20 cellular contexts compared by ENCODE assay signal in the genomic region with DNA sequence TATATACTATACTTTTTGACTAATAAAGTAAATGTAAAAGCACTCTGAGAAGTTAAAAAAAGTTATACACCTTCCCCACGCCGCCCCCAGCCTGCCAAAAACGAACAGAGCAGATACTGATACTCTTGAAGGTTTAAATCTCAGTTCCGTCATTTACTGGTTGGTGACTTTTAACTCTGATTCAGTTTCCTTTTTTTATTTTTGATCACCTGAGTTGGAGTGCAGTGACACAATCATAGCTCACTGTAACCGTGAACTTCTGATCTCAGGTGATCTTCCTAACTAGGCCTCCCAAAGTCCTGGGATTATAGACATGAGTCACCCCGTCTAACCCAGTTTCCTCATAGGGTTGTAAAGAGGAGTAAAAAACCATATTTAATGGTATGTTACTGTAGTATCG. TPM values are rescaled to one million over a fixed set of nuclear protein-coding genes. Genes with fewer than 3 reads are reported as not detected.
A peak's percentile ranks its signal among the peaks of the same experiment; 100 is the strongest.
DNase-seq lines count a peak whose midpoint lies in the region; ATAC-seq, FAIRE-seq and TF ChIP-seq lines count a peak whose summit lies in the region.
"Had no signal": no experiment of that assay in that cellular context is flagged by ENCODE, and none has a peak within 500 bp of the region (broad histone marks: within the 10 kb centered on the region; RNA-seq: fewer than 3 reads in every experiment).

No MANE protein-coding gene starts in this region.

- CTCF ChIA-PET in Caco-2 (lab: Charles Lee), result interaction anchor here (0.9 kb wide), 1 partner anchor 27 kb away, joined by 3 read pairs; the partner anchor contains the start of gene MAP2K1
- CTCF ChIA-PET in activated B cell treated with CpG ODN at 0.5 μM for 24 hours (lab: Charles Lee), result no interaction called here

- H3K4me1 Mint-ChIP-seq in Caco-2 (ENCODE audit: low read depth, unreplicated experiment) (peaks cover 16% of the 10 kb centered on the region), activated B cell treated with CpG ODN at 0.5 μM for 24 hours (peaks cover 24% of the 10 kb centered on the region), glutamatergic neuron (ENCODE audit: low read depth, unreplicated experiment) (peaks cover 6% of the 10 kb centered on the region)

- DNase-seq in Caco-2 (peak in 1 of 2 experiments; percentile 22), activated B cell treated with CpG ODN at 0.5 μM for 24 hours (no peak), left colon (peak in 1 of 2 donors; percentile 35), urothelium cell line (ENCODE audit: low spot score) (no peak), glutamatergic neuron (no peak)
- DNase-seq: activated CD8-positive, alpha-beta memory T cell treated with anti-CD3 and anti-CD28 coated beads, Interleukin-2, amount 50 U/mL, for 48 hours; effector memory CD4-positive, alpha-beta T cell; gastrocnemius medialis; NCI-H1436; NCI-H510A; stimulated activated CD4-positive, alpha-beta T cell treated with anti-CD3 and anti-CD28 coated beads, Interleukin-12 subunit alpha, Interleukin-12 subunit beta, amount 100 ng/mL, for 4 hours; stomach had no signal

- H3K9me3 Mint-ChIP-seq in Caco-2 (ENCODE audit: unreplicated experiment) (no peaks in the 10 kb centered on the region), activated B cell treated with CpG ODN at 0.5 μM for 24 hours (no peaks in the 10 kb centered on the region), glutamatergic neuron (ENCODE audit: unreplicated experiment) (peaks cover 6% of the 10 kb centered on the region)
- H3K9me3 Mint-ChIP-seq: activated naive CD4-positive, alpha-beta T cell treated with anti-CD3 and anti-CD28 coated beads, Interleukin-2, amount 50 U/mL, for 24 hours; WTC11 had no signal

- H3K4me3 Mint-ChIP-seq in Caco-2 (ENCODE audit: unreplicated experiment), result no peak overlapping the region
- H3K4me3 Mint-ChIP-seq in activated B cell treated with CpG ODN at 0.5 μM for 24 hours, result peak overlapping the region; percentile 28
- no peak overlapping the region for H3K4me3 Mint-ChIP-seq in glutamatergic neuron (ENCODE audit: unreplicated experiment)
- H3K4me3 Mint-ChIP-seq: activated naive CD4-positive, alpha-beta T cell treated with anti-CD3 and anti-CD28 coated beads, Interleukin-2, amount 50 U/mL, for 24 hours; WTC11 had no signal

- H3K36me3 Mint-ChIP-seq in Caco-2 (ENCODE audit: insufficient read depth, unreplicated experiment) (peaks cover 14% of the 10 kb centered on the region), activated B cell treated with CpG ODN at 0.5 μM for 24 hours (ENCODE audit: low read depth) (peaks cover 6% of the 10 kb centered on the region), glutamatergic neuron (ENCODE audit: unreplicated experiment) (no peaks in the 10 kb centered on the region)
- H3K36me3 Mint-ChIP-seq: WTC11 had no signal

- H3K27ac Mint-ChIP-seq in Caco-2 (ENCODE audit: unreplicated experiment) (peak overlapping the region; percentile 70), activated B cell treated with CpG ODN at 0.5 μM for 24 hours (peak overlapping the region; percentile 73), glutamatergic neuron (ENCODE audit: unreplicated experiment) (no peak overlapping the region)
- H3K27ac Mint-ChIP-seq: activated naive CD4-positive, alpha-beta T cell treated with anti-CD3 and anti-CD28 coated beads, Interleukin-2, amount 50 U/mL, for 24 hours; WTC11 had no signal

- peak; percentile 40 for ATAC-seq in GM21723 (IDR thresholded peaks at IDR 0.05; ENCODE audit: unreplicated experiment)
- no peak for ATAC-seq in activated B cell treated with CpG ODN at 0.5 μM for 24 hours (ENCODE audit: low read depth)
- ATAC-seq in left colon, result peak; percentile 79
- no peak for ATAC-seq in HG02798 (IDR thresholded peaks at IDR 0.05; ENCODE audit: poor library complexity, unreplicated experiment)
- no peak for ATAC-seq in HG02642 (IDR thresholded peaks at IDR 0.05; ENCODE audit: poor library complexity, unreplicated experiment)
- ATAC-seq: gastrocnemius medialis, Panc1, WTC11 had no signal

- TF ChIP-seq CTCF in Caco-2 (IDR thresholded peaks at IDR 0.05; ENCODE audit: insufficient read depth in 1 of 2, low read depth in 1 of 2, low read length in 1 of 2, severe bottlenecking in 1 of 2, unreplicated experiment in 1 of 2), result no peak
- no peak for TF ChIP-seq CTCF in activated B cell treated with CpG ODN at 0.5 μM for 24 hours (IDR thresholded peaks at IDR 0.05)
- no peak for TF ChIP-seq CTCF in glutamatergic neuron (IDR thresholded peaks at IDR 0.05; ENCODE audit: partially characterized antibody, unreplicated experiment)

- no peaks in the 10 kb centered on the region for H3K36me3 ChIP-seq in Caco-2 (ENCODE audit: control insufficient read depth, insufficient read depth, low read length)
- H3K36me3 ChIP-seq: cardiac muscle cell, gastrocnemius medialis, stomach had no signal

- peaks cover 14% of the 10 kb centered on the region for H3K4me1 ChIP-seq in Caco-2
- H3K4me1 ChIP-seq: parathyroid adenoma had no signal

- no peaks in the 10 kb centered on the region for H3K27me3 ChIP-seq in Caco-2 (replicated peaks; ENCODE audit: control insufficient read depth, insufficient read depth, low read length)
- H3K27me3 ChIP-seq: cardiac muscle cell, gastrocnemius medialis, stomach had no signal

- no peak overlapping the region for H3K4me3 ChIP-seq in Caco-2 (ENCODE audit: low read depth, low read length)
- H3K4me3 ChIP-seq: cardiac muscle cell, gastrocnemius medialis, stomach had no signal

- no peaks in the 10 kb centered on the region for H3K27me3 Mint-ChIP-seq in Caco-2 (ENCODE audit: insufficient read depth, unreplicated experiment)
- H3K27me3 Mint-ChIP-seq in activated B cell treated with CpG ODN at 0.5 μM for 24 hours, result no peaks in the 10 kb centered on the region
- peaks cover 5% of the 10 kb centered on the region for H3K27me3 Mint-ChIP-seq in glutamatergic neuron (ENCODE audit: unreplicated experiment)
- H3K27me3 Mint-ChIP-seq: activated naive CD4-positive, alpha-beta T cell treated with anti-CD3 and anti-CD28 coated beads, Interleukin-2, amount 50 U/mL, for 24 hours had no signal

- intact Hi-C loops in Caco-2 (cut with micrococcal nuclease; ENCODE audit: unreplicated experiment) (no loop called here), activated B cell treated with CpG ODN at 0.5 μM for 24 hours (cut with micrococcal nuclease) (no loop called here), left colon (cut with DNase I, micrococcal nuclease) (no loop called here)

- no TSS peak for BruUV-seq in Caco-2 (replicated peaks; lab: Mats Ljungman, UMichigan)

- H3K9me3 ChIP-seq in Caco-2, result no peaks in the 10 kb centered on the region
- H3K9me3 ChIP-seq: gastrocnemius medialis, stomach had no signal

- no peak for FAIRE-seq in urothelium cell line (lab: Jason Lieb, UNC)

- POLR2A ChIA-PET in Caco-2 (lab: Charles Lee), result no interaction called here
- POLR2A ChIA-PET in activated B cell treated with CpG ODN at 0.5 μM for 24 hours (lab: Charles Lee), result no interaction called here

RNA-seq across cellular contexts. Expression of gene TIPIN, which starts 3.3 kb away (rescaled TPM):
- total RNA-seq in Caco-2 (2022) (22.8 and 28.0 TPM in 2 replicates), activated B cell treated with CpG ODN at 0.5 μM for 24 hours (10.8 and 11.5 TPM in 2 replicates), left colon (1 to 10 TPM; 2.6 to 7.8 TPM), glutamatergic neuron (ENCODE audit: unreplicated experiment) (5.8 TPM)

RNA-seq across cellular contexts. Expression of gene MAP2K1, which starts 27.0 kb away (rescaled TPM):
- total RNA-seq in Caco-2 (2022), result 63.7 and 64.1 TPM in 2 replicates
- total RNA-seq in activated B cell treated with CpG ODN at 0.5 μM for 24 hours, result 37.9 and 42.0 TPM in 2 replicates
- 10 to 100 TPM; 44.7 to 45.9 TPM for total RNA-seq in left colon
- total RNA-seq in glutamatergic neuron (ENCODE audit: unreplicated experiment), result 27.3 TPM

Comparison
In these comparisons a context has a peak if more than half of its experiments do, and no peak if none do; other contexts are left out.
1. ATAC-seq: peak in GM21723 (single experiment) and left colon (single experiment); none in activated B cell treated with CpG ODN at 0.5 μM for 24 hours (single experiment), HG02798 (single experiment) and HG02642 (single experiment).